In genomic region chr12:64404470-64405446, GRCh38 we compare ENCODE assay signal across 1 cellular context.
TF ChIP-seq lines count a peak whose summit lies in the region.

No MANE protein-coding gene starts in this region.

TF ChIP-seq in HepG2, 621 proteins besides CTCF, POLR2A, EP300 and RAD21 (continued from another document and continues in another):
- no peak for TF ChIP-seq ATF6 (CRISPR knock-in tag; conservative IDR thresholded peaks at IDR 0.05)
- 0 out of 2 replicates have a peak, but pooled peaks have one; percentile 2 for TF ChIP-seq NFKBIZ (CRISPR knock-in tag; IDR thresholded peaks at IDR 0.05)
- 0 out of 2 replicates have a peak, but pooled peaks have one; percentile 10 for TF ChIP-seq ZNF235 (CRISPR knock-in tag; IDR thresholded peaks at IDR 0.05; ENCODE audit: borderline replicate concordance)
- no peak for TF ChIP-seq ZNF484 (CRISPR knock-in tag; IDR thresholded peaks at IDR 0.05; ENCODE audit: borderline replicate concordance, low read depth)
- no peak for TF ChIP-seq EHMT2 (IDR thresholded peaks at IDR 0.05; ENCODE audit: borderline replicate concordance, low read depth, low read length)
- TF ChIP-seq ZNF382 (CRISPR knock-in tag; IDR thresholded peaks at IDR 0.05; ENCODE audit: borderline replicate concordance) = no peak
- peak; percentile 47 for TF ChIP-seq ATF7-NPFF (CRISPR knock-in tag; IDR thresholded peaks at IDR 0.05; ENCODE audit: low read depth)
- no peak for TF ChIP-seq FOXK1 (CRISPR knock-in tag; IDR thresholded peaks at IDR 0.05; ENCODE audit: borderline replicate concordance, low read depth)
- TF ChIP-seq ZFP62 (CRISPR knock-in tag; IDR thresholded peaks at IDR 0.05) = no peak
- no peak for TF ChIP-seq ZBTB4 (CRISPR knock-in tag; IDR thresholded peaks at IDR 0.05; ENCODE audit: borderline replicate concordance)
- no peak for TF ChIP-seq HDAC2 (CRISPR knock-in tag; IDR thresholded peaks at IDR 0.05)
- no peak for TF ChIP-seq PTBP1 (IDR thresholded peaks at IDR 0.05; ENCODE audit: low read depth, low read length, poor library complexity, severe bottlenecking)
- no peak for TF ChIP-seq XBP1 (CRISPR knock-in tag; IDR thresholded peaks at IDR 0.05)
- TF ChIP-seq BRCA1 (CRISPR knock-in tag; IDR thresholded peaks at IDR 0.05) = no peak
- TF ChIP-seq ZNF530 (CRISPR knock-in tag; IDR thresholded peaks at IDR 0.05; ENCODE audit: low read depth) = no peak
- TF ChIP-seq SIN3A (IDR thresholded peaks at IDR 0.05; ENCODE audit: borderline replicate concordance, low read depth, low read length) = 0 out of 2 replicates have a peak, but pooled peaks have one; percentile 43
- TF ChIP-seq KAT2B (IDR thresholded peaks at IDR 0.05; ENCODE audit: borderline replicate concordance, low read depth, low read length) = no peak
- TF ChIP-seq SKIL (CRISPR knock-in tag; IDR thresholded peaks at IDR 0.05; ENCODE audit: borderline replicate concordance) = peak; percentile 55; the same call in 1 of the 2 replicates
- TF ChIP-seq THAP8 (CRISPR knock-in tag; IDR thresholded peaks at IDR 0.05; ENCODE audit: borderline replicate concordance) = no peak
- TF ChIP-seq SMAD3 (CRISPR knock-in tag; IDR thresholded peaks at IDR 0.05) = no peak
- TF ChIP-seq SP2 (CRISPR knock-in tag; IDR thresholded peaks at IDR 0.05) = peak; percentile 4; the same call in 1 of the 2 replicates
- TF ChIP-seq ZNF407 (CRISPR knock-in tag; IDR thresholded peaks at IDR 0.05; ENCODE audit: not compliant biosample characterization) = peak; percentile 77
- no peak for TF ChIP-seq ATM (IDR thresholded peaks at IDR 0.05; ENCODE audit: borderline replicate concordance)
- no peak for TF ChIP-seq ZNF644 (CRISPR knock-in tag; IDR thresholded peaks at IDR 0.05; ENCODE audit: low read depth)
- TF ChIP-seq ELK4 (CRISPR knock-in tag; IDR thresholded peaks at IDR 0.05; ENCODE audit: borderline replicate concordance) = no peak
- no peak for TF ChIP-seq RFX5 (IDR thresholded peaks at IDR 0.05; ENCODE audit: low read depth, low read length)
- TF ChIP-seq ZBTB33 (CRISPR knock-in tag; IDR thresholded peaks at IDR 0.05) = no peak
- peak; percentile 54 for TF ChIP-seq JUND (CRISPR knock-in tag; IDR thresholded peaks at IDR 0.05)
- TF ChIP-seq FOXA3 (CRISPR knock-in tag; IDR thresholded peaks at IDR 0.05) = 0 out of 2 replicates have a peak, but pooled peaks have one; percentile 5
- peak; percentile 41; the same call in 1 of the 2 replicates for TF ChIP-seq E2F2 (CRISPR knock-in tag; IDR thresholded peaks at IDR 0.05; ENCODE audit: borderline replicate concordance)
- TF ChIP-seq ZNF615 (CRISPR knock-in tag; IDR thresholded peaks at IDR 0.05; ENCODE audit: borderline replicate concordance) = no peak
- TF ChIP-seq ZBTB43 (CRISPR knock-in tag; conservative IDR thresholded peaks at IDR 0.05) = no peak
- no peak for TF ChIP-seq SNRNP70 (IDR thresholded peaks at IDR 0.05; ENCODE audit: low read depth, low read length)
- TF ChIP-seq SMAD1 (CRISPR knock-in tag; IDR thresholded peaks at IDR 0.05; ENCODE audit: borderline replicate concordance, low read depth) = no peak
- TF ChIP-seq RFXAP (CRISPR knock-in tag; IDR thresholded peaks at IDR 0.05; ENCODE audit: borderline replicate concordance) = no peak
- peak; percentile 91 for TF ChIP-seq CEBPB (IDR thresholded peaks at IDR 0.05; ENCODE audit: borderline replicate concordance, low read depth, low read length)
